In the genomic region with DNA sequence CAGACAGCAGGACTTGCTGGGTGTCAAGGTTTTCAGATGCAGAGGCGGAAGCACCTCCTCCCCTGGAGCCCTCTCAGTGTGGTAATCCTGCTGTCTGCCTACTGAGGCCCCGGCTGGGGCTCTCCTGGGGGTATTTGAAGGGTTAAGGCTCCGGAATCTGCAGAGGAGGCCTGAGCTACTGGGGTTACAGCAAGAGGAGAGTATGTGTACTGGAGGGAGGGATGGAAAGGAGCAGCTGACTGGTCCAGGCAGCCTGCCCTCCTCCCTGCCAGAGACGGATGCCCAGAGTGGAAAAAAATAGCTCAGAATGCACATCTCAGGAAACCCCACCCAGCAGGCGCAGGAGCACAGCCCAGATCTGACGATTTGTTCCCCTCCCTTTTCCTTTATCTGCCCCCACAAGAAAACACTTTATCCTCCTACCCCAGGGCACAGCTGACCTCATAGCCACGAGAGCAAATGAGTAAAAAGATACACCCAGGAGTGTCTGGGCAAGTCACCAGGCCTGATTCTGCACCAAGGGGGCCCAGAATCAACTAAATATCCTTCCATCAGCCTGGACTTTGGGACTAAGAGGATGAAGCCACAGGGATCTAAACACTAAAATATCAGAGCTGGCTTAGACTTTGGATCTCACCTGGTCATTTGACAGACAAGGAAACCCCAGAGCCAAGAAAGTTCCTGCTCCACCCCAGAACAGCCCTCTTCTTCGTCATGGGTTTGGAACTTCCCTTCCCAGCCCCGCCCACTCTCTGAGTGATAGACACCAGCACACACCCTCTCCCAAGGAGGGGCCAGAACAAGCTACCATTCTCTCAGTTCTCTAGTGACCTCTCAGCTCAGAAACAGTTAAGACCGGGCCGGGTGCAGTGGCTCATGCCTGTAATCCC, we compare ENCODE assay signal across 1 cellular context.
TF ChIP-seq lines count a peak whose summit lies in the region.

No MANE protein-coding gene starts in this region.

TF ChIP-seq in K562, 482 proteins besides CTCF, POLR2A, EP300 and RAD21 (continued from another document and continues in another):
- TF ChIP-seq, protein P1, sequence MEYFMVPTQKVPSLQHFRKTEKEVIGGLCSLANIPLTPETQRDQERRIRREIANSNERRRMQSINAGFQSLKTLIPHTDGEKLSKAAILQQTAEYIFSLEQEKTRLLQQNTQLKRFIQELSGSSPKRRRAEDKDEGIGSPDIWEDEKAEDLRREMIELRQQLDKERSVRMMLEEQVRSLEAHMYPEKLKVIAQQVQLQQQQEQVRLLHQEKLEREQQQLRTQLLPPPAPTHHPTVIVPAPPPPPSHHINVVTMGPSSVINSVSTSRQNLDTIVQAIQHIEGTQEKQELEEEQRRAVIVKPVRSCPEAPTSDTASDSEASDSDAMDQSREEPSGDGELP (CRISPR knock-in tag; IDR thresholded peaks at IDR 0.05; ENCODE audit: borderline replicate concordance), result peak; percentile 75
- TF ChIP-seq MEF2D (tag; conservative IDR thresholded peaks at IDR 0.05; ENCODE audit: low read depth) (no peak), ARID1B (IDR thresholded peaks at IDR 0.05) (peak; percentile 52), SRF (CRISPR knock-in tag; IDR thresholded peaks at IDR 0.05) (peak in 1 of 2 experiments; percentile 13; a peak in 1 of 4 replicates), TEAD4 (IDR thresholded peaks at IDR 0.05; ENCODE audit: low read length) (peak; percentile 48), TEAD4 (CRISPR knock-in tag; IDR thresholded peaks at IDR 0.05; ENCODE audit: borderline replicate concordance) (no peak), POLR2G (IDR thresholded peaks at IDR 0.05; ENCODE audit: low read depth, low read length) (peak; percentile 50; the same call in 1 of the 2 replicates), ELF2 (CRISPR knock-in tag; IDR thresholded peaks at IDR 0.05) (no peak), EGR1 (conservative IDR thresholded peaks at IDR 0.05) (peak; percentile 4; the same call in 1 of the 2 replicates), SUPT5H (IDR thresholded peaks at IDR 0.05) (peak; percentile 89; the same call in 1 of the 2 replicates), STAT5A (IDR thresholded peaks at IDR 0.05; ENCODE audit: borderline replicate concordance, low read length) (no peak), MED1 (CRISPR knock-in tag; IDR thresholded peaks at IDR 0.05; ENCODE audit: borderline replicate concordance) (no peak), JUN (IDR thresholded peaks at IDR 0.05; ENCODE audit: borderline replicate concordance, low read depth, low read length) (peak; percentile 16; the same call in 1 of the 2 replicates), JUN (CRISPR knock-in tag; IDR thresholded peaks at IDR 0.05; ENCODE audit: borderline replicate concordance) (no peak), RBFOX2 (IDR thresholded peaks at IDR 0.05; ENCODE audit: low read depth, low read length) (peak; percentile 62), ZNF263 (CRISPR knock-in tag; IDR thresholded peaks at IDR 0.05; ENCODE audit: borderline replicate concordance) (no peak), ZNF766 (CRISPR knock-in tag; conservative IDR thresholded peaks at IDR 0.05) (0 out of 2 replicates have a peak, but pooled peaks have one; percentile 35), POLR2H (tag; IDR thresholded peaks at IDR 0.05; ENCODE audit: low read depth) (peak; percentile 63), HDAC2 (IDR thresholded peaks at IDR 0.05) (0 out of 2 replicates have a peak, but pooled peaks have one; percentile 25), TAL1 (IDR thresholded peaks at IDR 0.05) (peak; percentile 33; the same call in 1 of the 2 replicates), TAF15 (IDR thresholded peaks at IDR 0.05; ENCODE audit: low read depth, low read length) (no peak)
- TF ChIP-seq, protein P2, sequence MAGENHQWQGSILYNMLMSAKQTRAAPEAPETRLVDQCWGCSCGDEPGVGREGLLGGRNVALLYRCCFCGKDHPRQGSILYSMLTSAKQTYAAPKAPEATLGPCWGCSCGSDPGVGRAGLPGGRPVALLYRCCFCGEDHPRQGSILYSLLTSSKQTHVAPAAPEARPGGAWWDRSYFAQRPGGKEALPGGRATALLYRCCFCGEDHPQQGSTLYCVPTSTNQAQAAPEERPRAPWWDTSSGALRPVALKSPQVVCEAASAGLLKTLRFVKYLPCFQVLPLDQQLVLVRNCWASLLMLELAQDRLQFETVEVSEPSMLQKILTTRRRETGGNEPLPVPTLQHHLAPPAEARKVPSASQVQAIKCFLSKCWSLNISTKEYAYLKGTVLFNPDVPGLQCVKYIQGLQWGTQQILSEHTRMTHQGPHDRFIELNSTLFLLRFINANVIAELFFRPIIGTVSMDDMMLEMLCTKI (IDR thresholded peaks at IDR 0.05; ENCODE audit: partially characterized antibody), result no peak
- TF ChIP-seq, protein P3, sequence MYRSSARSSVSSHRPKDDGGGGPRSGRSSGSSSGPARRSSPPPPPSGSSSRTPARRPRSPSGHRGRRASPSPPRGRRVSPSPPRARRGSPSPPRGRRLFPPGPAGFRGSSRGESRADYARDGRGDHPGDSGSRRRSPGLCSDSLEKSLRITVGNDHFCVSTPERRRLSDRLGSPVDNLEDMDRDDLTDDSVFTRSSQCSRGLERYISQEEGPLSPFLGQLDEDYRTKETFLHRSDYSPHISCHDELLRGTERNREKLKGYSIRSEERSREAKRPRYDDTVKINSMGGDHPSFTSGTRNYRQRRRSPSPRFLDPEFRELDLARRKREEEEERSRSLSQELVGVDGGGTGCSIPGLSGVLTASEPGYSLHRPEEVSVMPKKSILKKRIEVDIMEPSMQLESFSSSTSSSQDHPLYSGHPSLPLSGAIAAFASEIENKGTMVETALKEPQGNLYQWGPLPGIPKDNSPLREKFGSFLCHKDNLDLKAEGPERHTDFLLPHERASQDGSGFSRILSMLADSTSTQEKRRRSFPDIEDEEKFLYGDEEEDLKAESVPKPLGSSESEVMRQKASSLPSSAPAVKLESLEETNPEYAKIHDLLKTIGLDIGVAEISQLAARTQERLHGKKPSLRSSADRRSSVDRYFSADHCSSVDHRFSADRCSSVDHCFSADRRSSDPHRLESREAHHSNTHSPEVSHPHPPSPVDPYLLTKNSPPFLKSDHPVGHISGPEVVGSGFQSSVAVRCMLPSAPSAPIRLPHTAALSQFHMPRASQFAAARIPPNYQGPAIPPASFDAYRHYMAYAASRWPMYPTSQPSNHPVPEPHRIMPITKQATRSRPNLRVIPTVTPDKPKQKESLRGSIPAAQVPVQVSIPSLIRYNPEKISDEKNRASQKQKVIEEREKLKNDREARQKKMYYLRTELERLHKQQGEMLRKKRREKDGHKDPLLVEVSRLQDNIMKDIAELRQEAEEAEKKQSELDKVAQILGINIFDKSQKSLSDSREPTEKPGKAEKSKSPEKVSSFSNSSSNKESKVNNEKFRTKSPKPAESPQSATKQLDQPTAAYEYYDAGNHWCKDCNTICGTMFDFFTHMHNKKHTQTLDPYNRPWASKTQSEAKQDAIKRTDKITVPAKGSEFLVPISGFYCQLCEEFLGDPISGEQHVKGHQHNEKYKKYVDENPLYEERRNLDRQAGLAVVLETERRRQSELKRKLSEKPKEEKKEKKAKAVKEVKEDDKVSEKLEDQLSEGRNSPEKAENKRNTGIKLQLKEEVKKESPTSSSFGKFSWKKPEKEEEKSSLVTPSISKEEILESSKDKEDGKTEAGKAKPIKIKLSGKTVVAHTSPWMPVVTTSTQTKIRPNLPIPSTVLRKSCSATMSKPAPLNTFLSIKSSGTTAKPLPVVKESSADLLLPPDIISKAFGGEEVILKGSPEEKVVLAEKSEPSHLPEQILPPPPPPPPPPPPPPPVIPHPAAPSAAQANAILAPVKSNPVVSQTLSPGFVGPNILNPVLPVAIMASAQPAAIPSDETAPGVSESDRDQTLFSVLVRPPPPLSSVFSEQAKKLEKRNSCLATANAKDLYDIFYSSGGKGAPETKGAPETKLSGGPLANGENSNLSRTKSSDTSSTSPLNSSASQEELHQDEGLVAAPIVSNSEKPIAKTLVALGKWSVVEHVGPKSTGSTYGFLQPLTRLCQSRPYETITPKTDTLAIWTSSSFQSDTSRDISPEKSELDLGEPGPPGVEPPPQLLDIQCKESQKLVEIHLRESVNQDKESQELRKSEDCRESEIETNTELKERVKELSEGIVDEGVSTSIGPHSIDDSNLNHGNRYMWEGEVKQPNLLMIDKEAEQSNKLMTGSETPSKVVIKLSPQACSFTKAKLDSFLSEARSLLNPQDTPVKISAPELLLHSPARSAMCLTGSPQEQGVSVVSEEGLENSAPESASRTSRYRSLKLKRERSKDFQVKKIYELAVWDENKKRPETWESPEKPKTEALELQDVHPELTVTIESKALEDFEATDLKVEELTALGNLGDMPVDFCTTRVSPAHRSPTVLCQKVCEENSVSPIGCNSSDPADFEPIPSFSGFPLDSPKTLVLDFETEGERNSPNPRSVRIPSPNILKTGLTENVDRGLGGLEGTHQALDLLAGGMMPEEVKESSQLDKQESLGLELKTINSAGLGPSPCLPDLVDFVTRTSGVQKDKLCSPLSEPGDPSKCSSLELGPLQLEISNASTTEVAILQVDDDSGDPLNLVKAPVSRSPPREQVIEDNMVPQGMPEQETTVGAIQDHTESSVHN (IDR thresholded peaks at IDR 0.05; ENCODE audit: borderline replicate concordance in 1 of 2, low read depth in 1 of 2), result no peak; a peak in 1 of 4 replicates
- TF ChIP-seq, protein P4, sequence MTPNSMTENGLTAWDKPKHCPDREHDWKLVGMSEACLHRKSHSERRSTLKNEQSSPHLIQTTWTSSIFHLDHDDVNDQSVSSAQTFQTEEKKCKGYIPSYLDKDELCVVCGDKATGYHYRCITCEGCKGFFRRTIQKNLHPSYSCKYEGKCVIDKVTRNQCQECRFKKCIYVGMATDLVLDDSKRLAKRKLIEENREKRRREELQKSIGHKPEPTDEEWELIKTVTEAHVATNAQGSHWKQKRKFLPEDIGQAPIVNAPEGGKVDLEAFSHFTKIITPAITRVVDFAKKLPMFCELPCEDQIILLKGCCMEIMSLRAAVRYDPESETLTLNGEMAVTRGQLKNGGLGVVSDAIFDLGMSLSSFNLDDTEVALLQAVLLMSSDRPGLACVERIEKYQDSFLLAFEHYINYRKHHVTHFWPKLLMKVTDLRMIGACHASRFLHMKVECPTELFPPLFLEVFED (CRISPR knock-in tag; conservative IDR thresholded peaks at IDR 0.05), result no peak
- TF ChIP-seq, protein P5, sequence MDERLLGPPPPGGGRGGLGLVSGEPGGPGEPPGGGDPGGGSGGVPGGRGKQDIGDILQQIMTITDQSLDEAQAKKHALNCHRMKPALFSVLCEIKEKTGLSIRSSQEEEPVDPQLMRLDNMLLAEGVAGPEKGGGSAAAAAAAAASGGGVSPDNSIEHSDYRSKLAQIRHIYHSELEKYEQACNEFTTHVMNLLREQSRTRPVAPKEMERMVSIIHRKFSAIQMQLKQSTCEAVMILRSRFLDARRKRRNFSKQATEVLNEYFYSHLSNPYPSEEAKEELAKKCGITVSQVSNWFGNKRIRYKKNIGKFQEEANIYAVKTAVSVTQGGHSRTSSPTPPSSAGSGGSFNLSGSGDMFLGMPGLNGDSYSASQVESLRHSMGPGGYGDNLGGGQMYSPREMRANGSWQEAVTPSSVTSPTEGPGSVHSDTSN (CRISPR knock-in tag; IDR thresholded peaks at IDR 0.05; ENCODE audit: low read depth), result no peak
- TF ChIP-seq, protein P5 (tag; conservative IDR thresholded peaks at IDR 0.05; ENCODE audit: low read depth), result peak; percentile 89
- TF ChIP-seq, protein P6, sequence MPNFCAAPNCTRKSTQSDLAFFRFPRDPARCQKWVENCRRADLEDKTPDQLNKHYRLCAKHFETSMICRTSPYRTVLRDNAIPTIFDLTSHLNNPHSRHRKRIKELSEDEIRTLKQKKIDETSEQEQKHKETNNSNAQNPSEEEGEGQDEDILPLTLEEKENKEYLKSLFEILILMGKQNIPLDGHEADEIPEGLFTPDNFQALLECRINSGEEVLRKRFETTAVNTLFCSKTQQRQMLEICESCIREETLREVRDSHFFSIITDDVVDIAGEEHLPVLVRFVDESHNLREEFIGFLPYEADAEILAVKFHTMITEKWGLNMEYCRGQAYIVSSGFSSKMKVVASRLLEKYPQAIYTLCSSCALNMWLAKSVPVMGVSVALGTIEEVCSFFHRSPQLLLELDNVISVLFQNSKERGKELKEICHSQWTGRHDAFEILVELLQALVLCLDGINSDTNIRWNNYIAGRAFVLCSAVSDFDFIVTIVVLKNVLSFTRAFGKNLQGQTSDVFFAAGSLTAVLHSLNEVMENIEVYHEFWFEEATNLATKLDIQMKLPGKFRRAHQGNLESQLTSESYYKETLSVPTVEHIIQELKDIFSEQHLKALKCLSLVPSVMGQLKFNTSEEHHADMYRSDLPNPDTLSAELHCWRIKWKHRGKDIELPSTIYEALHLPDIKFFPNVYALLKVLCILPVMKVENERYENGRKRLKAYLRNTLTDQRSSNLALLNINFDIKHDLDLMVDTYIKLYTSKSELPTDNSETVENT (CRISPR knock-in tag; IDR thresholded peaks at IDR 0.05), result no peak
- TF ChIP-seq, protein P7, sequence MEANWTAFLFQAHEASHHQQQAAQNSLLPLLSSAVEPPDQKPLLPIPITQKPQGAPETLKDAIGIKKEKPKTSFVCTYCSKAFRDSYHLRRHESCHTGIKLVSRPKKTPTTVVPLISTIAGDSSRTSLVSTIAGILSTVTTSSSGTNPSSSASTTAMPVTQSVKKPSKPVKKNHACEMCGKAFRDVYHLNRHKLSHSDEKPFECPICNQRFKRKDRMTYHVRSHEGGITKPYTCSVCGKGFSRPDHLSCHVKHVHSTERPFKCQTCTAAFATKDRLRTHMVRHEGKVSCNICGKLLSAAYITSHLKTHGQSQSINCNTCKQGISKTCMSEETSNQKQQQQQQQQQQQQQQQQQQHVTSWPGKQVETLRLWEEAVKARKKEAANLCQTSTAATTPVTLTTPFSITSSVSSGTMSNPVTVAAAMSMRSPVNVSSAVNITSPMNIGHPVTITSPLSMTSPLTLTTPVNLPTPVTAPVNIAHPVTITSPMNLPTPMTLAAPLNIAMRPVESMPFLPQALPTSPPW (CRISPR knock-in tag; IDR thresholded peaks at IDR 0.05), result peak; percentile 67
- TF ChIP-seq, protein P8, sequence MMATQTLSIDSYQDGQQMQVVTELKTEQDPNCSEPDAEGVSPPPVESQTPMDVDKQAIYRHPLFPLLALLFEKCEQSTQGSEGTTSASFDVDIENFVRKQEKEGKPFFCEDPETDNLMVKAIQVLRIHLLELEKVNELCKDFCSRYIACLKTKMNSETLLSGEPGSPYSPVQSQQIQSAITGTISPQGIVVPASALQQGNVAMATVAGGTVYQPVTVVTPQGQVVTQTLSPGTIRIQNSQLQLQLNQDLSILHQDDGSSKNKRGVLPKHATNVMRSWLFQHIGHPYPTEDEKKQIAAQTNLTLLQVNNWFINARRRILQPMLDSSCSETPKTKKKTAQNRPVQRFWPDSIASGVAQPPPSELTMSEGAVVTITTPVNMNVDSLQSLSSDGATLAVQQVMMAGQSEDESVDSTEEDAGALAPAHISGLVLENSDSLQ (IDR thresholded peaks at IDR 0.05), result peak; percentile 97
- TF ChIP-seq, protein P9, sequence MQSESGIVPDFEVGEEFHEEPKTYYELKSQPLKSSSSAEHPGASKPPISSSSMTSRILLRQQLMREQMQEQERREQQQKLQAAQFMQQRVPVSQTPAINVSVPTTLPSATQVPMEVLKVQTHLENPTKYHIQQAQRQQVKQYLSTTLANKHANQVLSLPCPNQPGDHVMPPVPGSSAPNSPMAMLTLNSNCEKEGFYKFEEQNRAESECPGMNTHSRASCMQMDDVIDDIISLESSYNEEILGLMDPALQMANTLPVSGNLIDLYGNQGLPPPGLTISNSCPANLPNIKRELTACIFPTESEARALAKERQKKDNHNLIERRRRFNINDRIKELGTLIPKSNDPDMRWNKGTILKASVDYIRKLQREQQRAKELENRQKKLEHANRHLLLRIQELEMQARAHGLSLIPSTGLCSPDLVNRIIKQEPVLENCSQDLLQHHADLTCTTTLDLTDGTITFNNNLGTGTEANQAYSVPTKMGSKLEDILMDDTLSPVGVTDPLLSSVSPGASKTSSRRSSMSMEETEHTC (IDR thresholded peaks at IDR 0.05), result peak; percentile 13; the same call in 1 of the 2 replicates
